In the genomic region with DNA sequence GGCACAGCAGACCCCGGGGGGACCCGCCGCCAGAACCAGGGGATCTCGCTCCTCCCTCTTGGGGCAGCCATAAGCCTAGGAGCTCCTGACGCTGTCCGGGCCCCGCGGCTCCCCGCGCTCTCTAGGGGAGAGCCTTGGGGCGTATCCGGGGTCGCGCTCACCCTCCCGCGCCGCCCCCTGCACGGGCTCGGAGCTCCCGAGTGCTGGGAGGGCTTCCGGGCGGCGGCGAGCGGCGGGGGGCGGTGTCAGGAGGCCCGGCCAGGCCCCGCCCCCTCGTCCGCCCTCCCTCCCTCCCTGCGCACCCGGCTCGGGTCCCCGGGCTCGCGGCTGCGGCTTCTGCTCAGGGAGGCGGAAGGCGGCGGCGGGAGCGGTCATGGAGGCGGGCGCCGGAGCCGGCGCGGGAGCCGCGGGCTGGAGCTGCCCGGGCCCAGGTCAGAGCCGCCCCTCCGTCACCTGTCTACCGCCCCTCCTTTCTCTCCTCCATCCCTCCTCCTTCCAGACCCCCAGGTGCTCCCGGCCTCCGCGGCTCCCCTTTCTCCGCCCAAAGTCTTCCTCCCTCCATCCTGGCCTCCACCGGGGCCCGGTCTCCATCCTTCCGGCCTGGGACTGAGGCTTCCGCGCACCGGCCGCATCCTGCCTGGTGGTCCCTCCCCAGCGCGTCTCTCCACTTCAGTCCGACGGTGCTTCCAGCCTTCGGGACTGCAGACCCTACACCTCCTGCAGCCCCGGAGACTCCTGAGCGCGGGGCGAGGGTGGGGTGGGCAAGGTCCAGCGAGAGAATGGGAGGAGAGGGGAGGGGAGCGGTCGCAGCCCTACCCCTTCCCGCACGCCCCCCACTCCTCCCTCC, we compare ENCODE assay signal across 9 cellular contexts. TPM values are rescaled to one million over a fixed set of nuclear protein-coding genes. Genes with fewer than 3 reads are reported as not detected.
DNase-seq lines count a peak whose midpoint lies in the region; ATAC-seq, FAIRE-seq and TF ChIP-seq lines count a peak whose summit lies in the region.
"Had no signal": no experiment of that assay in that cellular context is flagged by ENCODE, and none has a peak within 500 bp of the region (broad histone marks: within the 10 kb centered on the region; RNA-seq: fewer than 3 reads in every experiment).

No MANE protein-coding gene starts in this region.

- H3K9me3 ChIP-seq in HepG2 (ENCODE audit: low read length) = no peaks in the 10 kb centered on the region

- H3K4me1 Mint-ChIP-seq in chondrocyte (ENCODE audit: low read depth) = peaks cover 16% of the 10 kb centered on the region

- H3K9ac ChIP-seq in HepG2 (ENCODE audit: insufficient read depth, low read depth, low read length) = 0 out of 2 replicates have a peak overlapping the region, but pooled peaks have one; percentile 22

- no peak overlapping the region for H3K27ac ChIP-seq in HepG2 (ENCODE audit: extremely low read length, insufficient read depth, low read length)

- H3K27me3 Mint-ChIP-seq in chondrocyte (ENCODE audit: low read depth) = peaks cover 2% of the 10 kb centered on the region

- WGBS in HepG2 (ENCODE audit: low lambda C conversion rate) = 2% methylated on average over 21 of the region's 80 CpGs

- intact Hi-C loops in HepG2 (cut with micrococcal nuclease; ENCODE audit: unreplicated experiment) = no loop called here

- TF ChIP-seq EP300 in HepG2 (IDR thresholded peaks at IDR 0.05; ENCODE audit: low read depth in 2 of 2, low read length in 2 of 2) = no peak
- TF ChIP-seq EP300 in HepG2 (CRISPR knock-in tag; IDR thresholded peaks at IDR 0.05; ENCODE audit: borderline replicate concordance) = no peak

- BruUV-seq in HepG2 (replicated peaks; lab: Mats Ljungman, UMichigan) = no TSS peak

- H3K27ac Mint-ChIP-seq in chondrocyte (ENCODE audit: unreplicated experiment) = no peak overlapping the region

- CTCF ChIA-PET in HepG2 (lab: Yijun Ruan, JAX; ENCODE audit: low intra/inter-chr PET ratio, low total read pairs) = no interaction called here

- POLR2A ChIA-PET in HepG2 (lab: Yijun Ruan, JAX) = interaction anchor here (1.1 kb wide), 1 partner anchor 53 kb away, joined by 3 read pairs; a partner anchor contains a TSS

- DNase-seq in NCI-H1436 (lab: John Stamatoyannopoulos, UW) (peak; percentile 62), NCI-H1436 treated with DMSO at 0.1 percent for 48 hours (lab: John Stamatoyannopoulos, UW) (no peak), NCI-H2196 (lab: John Stamatoyannopoulos, UW; ENCODE audit: unreplicated experiment) (peak; percentile 60), chondrocyte (ENCODE audit: low spot score) (no peak), HepG2 (ENCODE audit: low spot score) (no peak)
- DNase-seq in activated CD4-positive, alpha-beta T cell treated with anti-CD3 and anti-CD28 coated beads for 4 hours = peak; percentile 74 to 76
- peak; percentile 78 for DNase-seq in stimulated activated CD4-positive, alpha-beta T cell treated with anti-CD3 and anti-CD28 coated beads, Interleukin-4, amount 100 ng/mL, for 1 hour

- peak overlapping the region; percentile 59 to 79 (median 65) for H3K4me3 ChIP-seq in HepG2 (replicated peaks in 1 of 3; ENCODE audit: insufficient read depth in 1 of 3, low read depth in 2 of 3, low read length in 3 of 3)

- no peaks in the 10 kb centered on the region for H3K9me3 Mint-ChIP-seq in chondrocyte (ENCODE audit: low read depth)

- peaks cover 7 to 32% of the 10 kb centered on the region in 2 experiments; a peak in 4 of 5 replicates for H3K27me3 ChIP-seq in HepG2 (ENCODE audit: control insufficient read depth in 1 of 2, insufficient read depth in 2 of 2, low read length in 2 of 2)

- no peak for TF ChIP-seq POLR2A in HepG2 (IDR thresholded peaks at IDR 0.05; ENCODE audit: insufficient read depth in 1 of 2, low read depth in 2 of 2, low read length in 2 of 2)

- FAIRE-seq in HepG2 (lab: Jason Lieb, UNC) = no peak
- FAIRE-seq: G401.6 had no signal

- TF ChIP-seq CTCF in chondrocyte (IDR thresholded peaks at IDR 0.05) (no peak), HepG2 (CRISPR knock-in tag; IDR thresholded peaks at IDR 0.05) (no peak)

- TF ChIP-seq RAD21 in HepG2 (CRISPR knock-in tag; IDR thresholded peaks at IDR 0.05) = no peak

- H4K20me1 ChIP-seq in HepG2 (ENCODE audit: insufficient read depth, low read length) = no peaks in the 10 kb centered on the region

- H3K4me3 Mint-ChIP-seq in chondrocyte (ENCODE audit: unreplicated experiment) = peak overlapping the region; percentile 86

- no peaks in the 10 kb centered on the region for H3K36me3 ChIP-seq in HepG2 (replicated peaks in 1 of 2; ENCODE audit: control insufficient read depth in 1 of 2, insufficient read depth in 2 of 2, low read length in 2 of 2)

- H3K4me1 ChIP-seq in HepG2 (ENCODE audit: insufficient read depth, low read length) = peaks cover 17% of the 10 kb centered on the region

- in situ Hi-C loops in HepG2 (cut with HindIII; ENCODE audit: extremely low pct_ligation_motif_present, low pct_unique_long_range_greater_than_20kb) = loop anchor here (5.0 kb wide), 1 partner anchor 91 kb away; no protein-coding TSS in a partner anchor

- peak; percentile 76 for ATAC-seq in HG02884 (IDR thresholded peaks at IDR 0.05; ENCODE audit: unreplicated experiment)
- peak; percentile 82 for ATAC-seq in HepG2

- no peak overlapping the region for H2AFZ ChIP-seq in HepG2 (ENCODE audit: low read length)

- peaks cover 2% of the 10 kb centered on the region for H3K36me3 Mint-ChIP-seq in chondrocyte (ENCODE audit: low read depth)

- no peaks in the 10 kb centered on the region for H3K79me2 ChIP-seq in HepG2 (ENCODE audit: insufficient read depth, low read length)

- H3K4me2 ChIP-seq in HepG2 (ENCODE audit: low read depth, low read length) = peak overlapping the region; percentile 94

RNA-seq across cellular contexts. Expression of a gene that starts 0.4 kb away (rescaled TPM):
- total RNA-seq in chondrocyte (7.6 to 8.8 TPM (median 8.5 TPM) in 3 replicates), HepG2 (2016; rRNA removed; fragmentation: Illumina TruSeq; extraction: Trizol) (0.04 TPM in 1 of 2 replicates, not detected in the other)
- not detected in 2 replicates for total RNA-seq in HepG2 (2016; cell fraction: cytosol; rRNA removed; fragmentation: Illumina TruSeq; extraction: Trizol; ENCODE audit: low read depth)
- not detected in 2 replicates for total RNA-seq in HepG2 (2016; cell fraction: insoluble cytoplasmic fraction; rRNA removed; fragmentation: Illumina TruSeq; extraction: Trizol)
- total RNA-seq in HepG2 (2016; cell fraction: membrane; rRNA removed; fragmentation: Illumina TruSeq; extraction: Trizol) = not detected in 2 replicates
- not detected in 2 replicates for total RNA-seq in HepG2 (2016; cell fraction: nucleus; rRNA removed; fragmentation: Illumina TruSeq; extraction: Trizol)
- polyA plus RNA-seq in HepG2 (2011; rRNA removed) = 0.38 and 0.47 TPM in 2 replicates
- polyA plus RNA-seq in HepG2 (2011; cell fraction: cytosol; rRNA removed) = 0.03 TPM in 1 of 2 replicates, not detected in the other
- polyA plus RNA-seq in HepG2 (2011; cell fraction: nucleus; rRNA removed) = 0.21 and 0.35 TPM in 2 replicates
- polyA plus RNA-seq in HepG2 (2012) = 0.16 and 0.23 TPM in 2 replicates
- not detected in 2 replicates for polyA plus RNA-seq in HepG2 (2016; cell fraction: cytosol; fragmentation: Illumina TruSeq; extraction: Trizol; ENCODE audit: low read depth)
- polyA plus RNA-seq in HepG2 (2016; cell fraction: insoluble cytoplasmic fraction; fragmentation: Illumina TruSeq; extraction: Trizol; ENCODE audit: low read depth) = not detected in 2 replicates
- not detected in 2 replicates for polyA plus RNA-seq in HepG2 (2016; cell fraction: membrane; fragmentation: Illumina TruSeq; extraction: Trizol; ENCODE audit: low read depth)
- not detected in 2 replicates for polyA plus RNA-seq in HepG2 (2016; cell fraction: nucleus; fragmentation: Illumina TruSeq; extraction: Trizol; ENCODE audit: insufficient read depth, low read depth)
- polyA minus RNA-seq in HepG2 (2011; rRNA and poly(A)+ RNA removed; ENCODE audit: low replicate concordance) = 0.54 and 0.84 TPM in 2 replicates
- not detected in 2 replicates for polyA minus RNA-seq in HepG2 (2011; cell fraction: cytosol; rRNA and poly(A)+ RNA removed)
- 1.2 TPM in 1 of 2 replicates, not detected in the other for polyA minus RNA-seq in HepG2 (2011; cell fraction: nucleus; rRNA and poly(A)+ RNA removed)

RNA-seq across cellular contexts. Expression of a gene that starts 15.8 kb away (rescaled TPM):
- total RNA-seq in chondrocyte (not detected in 3 replicates), HepG2 (2016; rRNA removed; fragmentation: Illumina TruSeq; extraction: Trizol) (not detected in 2 replicates)
- not detected in 2 replicates for total RNA-seq in HepG2 (2016; cell fraction: cytosol; rRNA removed; fragmentation: Illumina TruSeq; extraction: Trizol; ENCODE audit: low read depth)
- not detected in 2 replicates for total RNA-seq in HepG2 (2016; cell fraction: insoluble cytoplasmic fraction; rRNA removed; fragmentation: Illumina TruSeq; extraction: Trizol)
- total RNA-seq in HepG2 (2016; cell fraction: membrane; rRNA removed; fragmentation: Illumina TruSeq; extraction: Trizol) = not detected in 2 replicates
- total RNA-seq in HepG2 (2016; cell fraction: nucleus; rRNA removed; fragmentation: Illumina TruSeq; extraction: Trizol) = not detected in 2 replicates
- not detected in 2 replicates for polyA plus RNA-seq in HepG2 (2011; rRNA removed)
- not detected in 2 replicates for polyA plus RNA-seq in HepG2 (2011; cell fraction: cytosol; rRNA removed)
- polyA plus RNA-seq in HepG2 (2011; cell fraction: nucleus; rRNA removed) = not detected in 2 replicates
- polyA plus RNA-seq in HepG2 (2012) = 0.20 TPM in 1 of 2 replicates, not detected in the other
- polyA plus RNA-seq in HepG2 (2016; cell fraction: cytosol; fragmentation: Illumina TruSeq; extraction: Trizol; ENCODE audit: low read depth) = not detected in 2 replicates
- not detected in 2 replicates for polyA plus RNA-seq in HepG2 (2016; cell fraction: insoluble cytoplasmic fraction; fragmentation: Illumina TruSeq; extraction: Trizol; ENCODE audit: low read depth)
- not detected in 2 replicates for polyA plus RNA-seq in HepG2 (2016; cell fraction: membrane; fragmentation: Illumina TruSeq; extraction: Trizol; ENCODE audit: low read depth)
- polyA plus RNA-seq in HepG2 (2016; cell fraction: nucleus; fragmentation: Illumina TruSeq; extraction: Trizol; ENCODE audit: insufficient read depth, low read depth) = not detected in 2 replicates
- polyA minus RNA-seq in HepG2 (2011; rRNA and poly(A)+ RNA removed; ENCODE audit: low replicate concordance) = not detected in 2 replicates
- polyA minus RNA-seq in HepG2 (2011; cell fraction: cytosol; rRNA and poly(A)+ RNA removed) = not detected in 2 replicates
- polyA minus RNA-seq in HepG2 (2011; cell fraction: nucleus; rRNA and poly(A)+ RNA removed) = not detected in 2 replicates

RNA-seq across cellular contexts. Expression of a gene that starts 38.9 kb away (rescaled TPM):
- total RNA-seq in chondrocyte (72.3 to 119 TPM (median 118 TPM) in 3 replicates), HepG2 (2016; rRNA removed; fragmentation: Illumina TruSeq; extraction: Trizol) (0.01 and 0.02 TPM in 2 replicates)
- total RNA-seq in HepG2 (2016; cell fraction: cytosol; rRNA removed; fragmentation: Illumina TruSeq; extraction: Trizol; ENCODE audit: low read depth) = not detected in 2 replicates
- under 0.01 TPM in 1 of 2 replicates, not detected in the other for total RNA-seq in HepG2 (2016; cell fraction: insoluble cytoplasmic fraction; rRNA removed; fragmentation: Illumina TruSeq; extraction: Trizol)
- total RNA-seq in HepG2 (2016; cell fraction: membrane; rRNA removed; fragmentation: Illumina TruSeq; extraction: Trizol) = not detected in 2 replicates
- 0.06 TPM in 1 of 2 replicates, not detected in the other for total RNA-seq in HepG2 (2016; cell fraction: nucleus; rRNA removed; fragmentation: Illumina TruSeq; extraction: Trizol)
- 0.01 TPM in 1 of 2 replicates, not detected in the other for polyA plus RNA-seq in HepG2 (2011; rRNA removed)
- polyA plus RNA-seq in HepG2 (2011; cell fraction: cytosol; rRNA removed) = 0.01 TPM in 2 replicates
- 0.02 and 0.05 TPM in 2 replicates for polyA plus RNA-seq in HepG2 (2011; cell fraction: nucleus; rRNA removed)
- 0.01 TPM in 1 of 2 replicates, not detected in the other for polyA plus RNA-seq in HepG2 (2012)
- polyA plus RNA-seq in HepG2 (2016; cell fraction: cytosol; fragmentation: Illumina TruSeq; extraction: Trizol; ENCODE audit: low read depth) = not detected in 2 replicates
- not detected in 2 replicates for polyA plus RNA-seq in HepG2 (2016; cell fraction: insoluble cytoplasmic fraction; fragmentation: Illumina TruSeq; extraction: Trizol; ENCODE audit: low read depth)
- not detected in 2 replicates for polyA plus RNA-seq in HepG2 (2016; cell fraction: membrane; fragmentation: Illumina TruSeq; extraction: Trizol; ENCODE audit: low read depth)
- not detected in 2 replicates for polyA plus RNA-seq in HepG2 (2016; cell fraction: nucleus; fragmentation: Illumina TruSeq; extraction: Trizol; ENCODE audit: insufficient read depth, low read depth)
- polyA minus RNA-seq in HepG2 (2011; rRNA and poly(A)+ RNA removed; ENCODE audit: low replicate concordance) = 0.16 and 0.19 TPM in 2 replicates
- polyA minus RNA-seq in HepG2 (2011; cell fraction: cytosol; rRNA and poly(A)+ RNA removed) = 0.09 and 0.10 TPM in 2 replicates
- polyA minus RNA-seq in HepG2 (2011; cell fraction: nucleus; rRNA and poly(A)+ RNA removed) = under 0.01 TPM in 1 of 2 replicates, not detected in the other

RNA-seq across cellular contexts. Expression of a gene that starts 52.2 kb away (rescaled TPM):
- total RNA-seq in chondrocyte (731 to 820 TPM (median 734 TPM) in 3 replicates), HepG2 (2016; rRNA removed; fragmentation: Illumina TruSeq; extraction: Trizol) (142 and 252 TPM in 2 replicates)
- 15.1 and 15.2 TPM in 2 replicates for total RNA-seq in HepG2 (2016; cell fraction: cytosol; rRNA removed; fragmentation: Illumina TruSeq; extraction: Trizol; ENCODE audit: low read depth)
- total RNA-seq in HepG2 (2016; cell fraction: insoluble cytoplasmic fraction; rRNA removed; fragmentation: Illumina TruSeq; extraction: Trizol) = 133 and 260 TPM in 2 replicates
- 44.5 and 53.3 TPM in 2 replicates for total RNA-seq in HepG2 (2016; cell fraction: membrane; rRNA removed; fragmentation: Illumina TruSeq; extraction: Trizol)
- total RNA-seq in HepG2 (2016; cell fraction: nucleus; rRNA removed; fragmentation: Illumina TruSeq; extraction: Trizol) = 214 and 252 TPM in 2 replicates
- 136 and 198 TPM in 2 replicates for polyA plus RNA-seq in HepG2 (2011; rRNA removed)
- polyA plus RNA-seq in HepG2 (2011; cell fraction: cytosol; rRNA removed) = 96.7 and 147 TPM in 2 replicates
- 33.4 and 42.7 TPM in 2 replicates for polyA plus RNA-seq in HepG2 (2011; cell fraction: nucleus; rRNA removed)
- 236 and 237 TPM in 2 replicates for polyA plus RNA-seq in HepG2 (2012)
- polyA plus RNA-seq in HepG2 (2016; cell fraction: cytosol; fragmentation: Illumina TruSeq; extraction: Trizol; ENCODE audit: low read depth) = 12.0 and 12.8 TPM in 2 replicates
- polyA plus RNA-seq in HepG2 (2016; cell fraction: insoluble cytoplasmic fraction; fragmentation: Illumina TruSeq; extraction: Trizol; ENCODE audit: low read depth) = 135 and 140 TPM in 2 replicates
- polyA plus RNA-seq in HepG2 (2016; cell fraction: membrane; fragmentation: Illumina TruSeq; extraction: Trizol; ENCODE audit: low read depth) = 30.9 and 36.3 TPM in 2 replicates
- 282 and 283 TPM in 2 replicates for polyA plus RNA-seq in HepG2 (2016; cell fraction: nucleus; fragmentation: Illumina TruSeq; extraction: Trizol; ENCODE audit: insufficient read depth, low read depth)
- 58.1 and 85.7 TPM in 2 replicates for polyA minus RNA-seq in HepG2 (2011; rRNA and poly(A)+ RNA removed; ENCODE audit: low replicate concordance)
- polyA minus RNA-seq in HepG2 (2011; cell fraction: cytosol; rRNA and poly(A)+ RNA removed) = 156 and 168 TPM in 2 replicates
- polyA minus RNA-seq in HepG2 (2011; cell fraction: nucleus; rRNA and poly(A)+ RNA removed) = 92.3 and 101 TPM in 2 replicates

Comparison
In these comparisons a context has a peak if more than half of its experiments do, and no peak if none do; other contexts are left out.
1. DNase-seq: peak in NCI-H1436 (single experiment), NCI-H2196 (single experiment), activated CD4-positive, alpha-beta T cell treated with anti-CD3 and anti-CD28 coated beads for 4 hours (2 of 2) and stimulated activated CD4-positive, alpha-beta T cell treated with anti-CD3 and anti-CD28 coated beads, Interleukin-4, amount 100 ng/mL, for 1 hour (single experiment); none in NCI-H1436 treated with DMSO at 0.1 percent for 48 hours (single experiment), chondrocyte (single experiment) and HepG2 (single experiment).
2. RNA of a gene that starts 38.9 kb away (total RNA-seq): 72.3 to 119 TPM in chondrocyte; under 0.01 to 0.06 TPM in HepG2; every median in the first group is over 10 times any median in the second.